9 cellular contexts compared by ENCODE assay signal in genomic region chr17:74744714-74745547, GRCh38. TPM values are rescaled to one million over a fixed set of nuclear protein-coding genes. Genes with fewer than 3 reads are reported as not detected.
DNase-seq lines count a peak whose midpoint lies in the region; ATAC-seq and TF ChIP-seq lines count a peak whose summit lies in the region.
"Had no signal": no experiment of that assay in that cellular context is flagged by ENCODE, and none has a peak within 500 bp of the region (broad histone marks: within the 10 kb centered on the region; RNA-seq: fewer than 3 reads in every experiment).

No MANE protein-coding gene starts in this region.

- H3K27ac ChIP-seq in HL-60 (replicated peaks) (no peak overlapping the region; the same call in 1 of the 2 replicates), PC-3 (ENCODE audit: low read length) (no peak overlapping the region)

- TF ChIP-seq CTCF in CD14-positive monocyte (IDR thresholded peaks at IDR 0.05) = peak; percentile 100
- peak; percentile 99 for TF ChIP-seq CTCF in HL-60 (IDR thresholded peaks at IDR 0.05; ENCODE audit: insufficient read depth, low read length)
- peak; percentile 99 for TF ChIP-seq CTCF in PC-3 (conservative IDR thresholded peaks at IDR 0.05; ENCODE audit: low read depth, low read length)
- peak; percentile 99 to 100 (median 99) for TF ChIP-seq CTCF in nephron (IDR thresholded peaks at IDR 0.05; ENCODE audit: unreplicated experiment in 3 of 3)

- no peaks in the 10 kb centered on the region for H3K36me3 ChIP-seq in PC-3 (ENCODE audit: low read depth, low read length)

- POLR2A ChIA-PET in PC-3 (lab: Charles Lee; ENCODE audit: unreplicated experiment) = no interaction called here

- H3K4me1 Mint-ChIP-seq in CD14-positive monocyte = peaks cover 74% of the 10 kb centered on the region
- H3K4me1 Mint-ChIP-seq in activated T-helper 1 cell treated with anti-CD3 and anti-CD28 coated beads, Interleukin-12 subunit alpha, Interleukin-12 subunit beta, Interleukin-2, Interleukin-4 antibody, amounts not matched to agents 30 ng/mL and 10 ng/mL and 1 ng/mL, durations not matched to agents 14 hours and 24 hours and 36 hours (ENCODE audit: low read depth) = peaks cover 71% of the 10 kb centered on the region
- peaks cover 28% of the 10 kb centered on the region for H3K4me1 Mint-ChIP-seq in nephron

- CTCF ChIA-PET in PC-3 (lab: Charles Lee) = interaction anchor here (0.6 to 3.5 kb wide), 5 partner anchors 26 to 128 kb away, joined by 3 to 29 read pairs (median 3); partner anchors contain the start of genes FDXR and NAT9

- peaks cover 0 to 2% (median 0%) of the 10 kb centered on the region in 7 donors for H3K9me3 Mint-ChIP-seq in CD14-positive monocyte
- no peaks in the 10 kb centered on the region for H3K9me3 Mint-ChIP-seq in activated T-helper 1 cell treated with anti-CD3 and anti-CD28 coated beads, Interleukin-12 subunit alpha, Interleukin-12 subunit beta, Interleukin-2, Interleukin-4 antibody, amounts not matched to agents 30 ng/mL and 10 ng/mL and 1 ng/mL, durations not matched to agents 14 hours and 24 hours and 36 hours
- H3K9me3 Mint-ChIP-seq in nephron = no peaks in the 10 kb centered on the region

- no peaks in the 10 kb centered on the region for H3F3A ChIP-seq in PC-3 (ENCODE audit: low read length, unreplicated experiment)

- peaks cover 7% of the 10 kb centered on the region; the same call in 1 of the 2 replicates for H4K20me1 ChIP-seq in PC-3 (ENCODE audit: low read length)

- intact Hi-C loops in CD14-positive monocyte (cut with micrococcal nuclease) (loop anchor here (1.0 to 10.0 kb wide), 3 partner anchors 117 to 210 kb away; no protein-coding TSS in a partner anchor), PC-3 (cut with micrococcal nuclease) (loop anchor here (1.0 to 2.0 kb wide), 3 partner anchors 25 to 120 kb away; no protein-coding TSS in a partner anchor)
- intact Hi-C loops in activated T-helper 1 cell treated with anti-CD3 and anti-CD28 coated beads, Interleukin-12 subunit alpha, Interleukin-12 subunit beta, Interleukin-2, Interleukin-4 antibody, amounts not matched to agents 30 ng/mL and 10 ng/mL and 1 ng/mL, durations not matched to agents 14 hours and 24 hours and 36 hours (cut with micrococcal nuclease) = loop anchor here (1.0 to 10.0 kb wide), 6 partner anchors 25 to 290 kb away; no protein-coding TSS in a partner anchor

- H3K4me1 ChIP-seq in PC-3 (ENCODE audit: insufficient read depth, low read length) = peaks cover 13% of the 10 kb centered on the region

- ATAC-seq in PC-3 (peak; percentile 11), HG03175 (IDR thresholded peaks at IDR 0.05; ENCODE audit: unreplicated experiment) (no peak)

- peaks cover 14% of the 10 kb centered on the region for H3K79me2 ChIP-seq in PC-3 (ENCODE audit: low read length)

- no peaks in the 10 kb centered on the region for H3K9me2 ChIP-seq in PC-3 (replicated peaks; ENCODE audit: low read length)

- peak overlapping the region; percentile 35 to 45 for H3K4me3 Mint-ChIP-seq in CD14-positive monocyte
- peak overlapping the region; percentile 39 for H3K4me3 Mint-ChIP-seq in activated T-helper 1 cell treated with anti-CD3 and anti-CD28 coated beads, Interleukin-12 subunit alpha, Interleukin-12 subunit beta, Interleukin-2, Interleukin-4 antibody, amounts not matched to agents 30 ng/mL and 10 ng/mL and 1 ng/mL, durations not matched to agents 14 hours and 24 hours and 36 hours
- peak overlapping the region; percentile 63 to 74 (median 67) for H3K4me3 Mint-ChIP-seq in nephron

- H3K36me3 Mint-ChIP-seq in CD14-positive monocyte (peaks cover 9 to 21% of the 10 kb centered on the region in 2 donors), nephron (ENCODE audit: low read depth) (no peaks in the 10 kb centered on the region)
- peaks cover 10% of the 10 kb centered on the region for H3K36me3 Mint-ChIP-seq in activated T-helper 1 cell treated with anti-CD3 and anti-CD28 coated beads, Interleukin-12 subunit alpha, Interleukin-12 subunit beta, Interleukin-2, Interleukin-4 antibody, amounts not matched to agents 30 ng/mL and 10 ng/mL and 1 ng/mL, durations not matched to agents 14 hours and 24 hours and 36 hours (ENCODE audit: low read depth)

- DNase-seq in CD14-positive monocyte (ENCODE audit: low spot score) (peak; percentile 86), HL-60 (ENCODE audit: low read depth in 1 of 2, low spot score in 1 of 2) (peak in 1 of 2 experiments; percentile 75), PC-3 (peak; percentile 96), fibroblast of peridontal ligament (ENCODE audit: extremely low read depth) (peak; percentile 65)
- peak; percentile 78 for DNase-seq in activated T-helper 1 cell treated with anti-CD3 and anti-CD28 coated beads, Interleukin-12 subunit alpha, Interleukin-12 subunit beta, Interleukin-2, Interleukin-4 antibody, amounts not matched to agents 30 ng/mL and 10 ng/mL and 1 ng/mL, durations not matched to agents 14 hours and 24 hours and 36 hours (ENCODE audit: low spot score)
- peak; percentile 80 for DNase-seq in stimulated activated naive CD4-positive, alpha-beta T cell treated with Interleukin-2 at 50 U/mL for 16 hours (lab: John Stamatoyannopoulos, UW)

- H3K4me3 ChIP-seq in HL-60 (replicated peaks; ENCODE audit: insufficient read depth, low read length) = no peak overlapping the region
- H3K4me3 ChIP-seq in PC-3 (ENCODE audit: low read length) = peak overlapping the region; percentile 37; the same call in 1 of the 2 replicates

- H3K27me3 Mint-ChIP-seq in CD14-positive monocyte (ENCODE audit: low read depth in 3 of 3) (no peaks in the 10 kb centered on the region), nephron (ENCODE audit: low read depth) (peaks cover 35% of the 10 kb centered on the region)
- no peaks in the 10 kb centered on the region for H3K27me3 Mint-ChIP-seq in activated T-helper 1 cell treated with anti-CD3 and anti-CD28 coated beads, Interleukin-12 subunit alpha, Interleukin-12 subunit beta, Interleukin-2, Interleukin-4 antibody, amounts not matched to agents 30 ng/mL and 10 ng/mL and 1 ng/mL, durations not matched to agents 14 hours and 24 hours and 36 hours (ENCODE audit: insufficient read depth)

- BruUV-seq in PC-3 (replicated peaks; lab: Mats Ljungman, UMichigan) = no TSS peak

- H3K9ac ChIP-seq in PC-3 (ENCODE audit: low read length) = no peak overlapping the region

- no peaks in the 10 kb centered on the region for H3K27me3 ChIP-seq in HL-60 (ENCODE audit: insufficient read depth, poor library complexity, severe bottlenecking)
- peaks cover 8% of the 10 kb centered on the region; the same call in 1 of the 2 replicates for H3K27me3 ChIP-seq in PC-3 (ENCODE audit: low read length)

- no peaks in the 10 kb centered on the region for H3K9me3 ChIP-seq in PC-3 (ENCODE audit: low read length)

- peak overlapping the region; percentile 70 for H2AFZ ChIP-seq in PC-3 (ENCODE audit: low read length)

- peak overlapping the region; percentile 70 for H3K4me2 ChIP-seq in PC-3 (ENCODE audit: low read length)

- H3K27ac Mint-ChIP-seq in CD14-positive monocyte = peak overlapping the region in 6 of 7 donors; percentile 8 to 74 (median 47)
- H3K27ac Mint-ChIP-seq in activated T-helper 1 cell treated with anti-CD3 and anti-CD28 coated beads, Interleukin-12 subunit alpha, Interleukin-12 subunit beta, Interleukin-2, Interleukin-4 antibody, amounts not matched to agents 30 ng/mL and 10 ng/mL and 1 ng/mL, durations not matched to agents 14 hours and 24 hours and 36 hours = peak overlapping the region; percentile 65
- peak overlapping the region; percentile 67 to 87 (median 84) for H3K27ac Mint-ChIP-seq in nephron

RNA-seq across cellular contexts. Expression of gene NHERF1, which starts 3.5 kb away (rescaled TPM):
- polyA plus RNA-seq in CD14-positive monocyte = 100 to 1,000 TPM; 131 to 149 TPM
- total RNA-seq in PC-3 (2014; rRNA removed) = 75.0 and 116 TPM in 2 replicates
- 142 and 153 TPM in 2 replicates for total RNA-seq in activated T-helper 1 cell treated with anti-CD3 and anti-CD28 coated beads, Interleukin-12 subunit alpha, Interleukin-12 subunit beta, Interleukin-2, Interleukin-4 antibody, amounts not matched to agents 30 ng/mL and 10 ng/mL and 1 ng/mL, durations not matched to agents 14 hours and 24 hours and 36 hours

RNA-seq across cellular contexts. Expression of gene RAB37, which starts 7.9 kb away (rescaled TPM):
- polyA plus RNA-seq in CD14-positive monocyte = 10 to 100 TPM; 26.8 to 40.9 TPM
- total RNA-seq in PC-3 (2014; rRNA removed) = 0.17 and 0.66 TPM in 2 replicates
- total RNA-seq in activated T-helper 1 cell treated with anti-CD3 and anti-CD28 coated beads, Interleukin-12 subunit alpha, Interleukin-12 subunit beta, Interleukin-2, Interleukin-4 antibody, amounts not matched to agents 30 ng/mL and 10 ng/mL and 1 ng/mL, durations not matched to agents 14 hours and 24 hours and 36 hours = 6.0 and 6.1 TPM in 2 replicates

RNA-seq across cellular contexts. Expression of gene NAT9, which starts 31.2 kb away (rescaled TPM):
- 1 to 10 TPM; 7.1 to 7.8 TPM for polyA plus RNA-seq in CD14-positive monocyte
- total RNA-seq in PC-3 (2014; rRNA removed) = 47.2 and 55.4 TPM in 2 replicates
- total RNA-seq in activated T-helper 1 cell treated with anti-CD3 and anti-CD28 coated beads, Interleukin-12 subunit alpha, Interleukin-12 subunit beta, Interleukin-2, Interleukin-4 antibody, amounts not matched to agents 30 ng/mL and 10 ng/mL and 1 ng/mL, durations not matched to agents 14 hours and 24 hours and 36 hours = 69.0 and 70.8 TPM in 2 replicates

RNA-seq across cellular contexts. Expression of gene CD300LF, which starts 32.2 kb away (rescaled TPM):
- 100 to 1,000 TPM; 112 to 175 TPM for polyA plus RNA-seq in CD14-positive monocyte
- not detected in 2 replicates for total RNA-seq in PC-3 (2014; rRNA removed)
- not detected in 2 replicates for total RNA-seq in activated T-helper 1 cell treated with anti-CD3 and anti-CD28 coated beads, Interleukin-12 subunit alpha, Interleukin-12 subunit beta, Interleukin-2, Interleukin-4 antibody, amounts not matched to agents 30 ng/mL and 10 ng/mL and 1 ng/mL, durations not matched to agents 14 hours and 24 hours and 36 hours
- total RNA-seq: T-helper 2 cell treated with Interferon-gamma antibody and Interleukin-4, amounts not matched to agents 100 ng/mL and 5 ng/mL, for 36 hours had no signal
